ENCODE assay signal across 8 cellular contexts in the genomic region with DNA sequence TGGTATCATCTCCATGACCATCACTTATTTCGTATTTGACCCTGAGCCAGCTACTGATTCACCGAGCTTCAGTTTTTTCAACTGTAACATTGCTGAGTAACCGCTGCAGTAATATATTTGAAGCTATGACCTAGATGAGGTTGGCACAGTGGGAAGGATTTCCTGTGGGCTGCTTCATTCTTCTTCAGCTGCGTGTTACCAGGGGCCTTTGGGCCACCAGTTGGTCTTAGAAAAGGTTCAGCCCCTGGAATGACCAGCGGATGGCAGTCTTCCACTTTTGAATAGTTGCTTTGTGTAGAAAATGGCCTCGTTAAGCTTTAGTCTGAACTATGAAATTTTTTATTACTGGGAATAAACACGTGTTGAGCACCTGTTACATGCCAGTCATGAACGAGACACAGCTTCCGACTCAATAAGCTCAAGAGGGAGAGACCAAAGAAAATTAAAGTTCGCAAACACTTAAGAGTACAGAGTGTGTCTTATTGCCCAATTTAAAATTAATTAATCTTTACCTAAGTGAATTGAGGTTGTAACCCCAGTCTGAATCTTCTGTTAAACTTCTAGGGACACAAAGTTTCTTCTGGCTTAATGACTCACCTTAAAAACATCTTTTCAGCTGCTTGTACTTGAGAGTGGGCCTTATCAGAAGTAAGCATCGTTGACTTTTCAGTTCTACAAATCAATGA. TPM values are rescaled to one million over a fixed set of nuclear protein-coding genes. Genes with fewer than 3 reads are reported as not detected.
A peak's percentile ranks its signal among the peaks of the same experiment; 100 is the strongest.
DNase-seq lines count a peak whose midpoint lies in the region; ATAC-seq and TF ChIP-seq lines count a peak whose summit lies in the region.

No MANE protein-coding gene starts in this region.

- peaks cover 4% of the 10 kb centered on the region for H3K9me3 Mint-ChIP-seq in activated CD4-positive, alpha-beta memory T cell treated with anti-CD3 and anti-CD28 coated beads for 36 hours
- no peaks in the 10 kb centered on the region for H3K9me3 Mint-ChIP-seq in CD4-positive, alpha-beta T cell

- H3K4me1 Mint-ChIP-seq in activated CD4-positive, alpha-beta memory T cell treated with anti-CD3 and anti-CD28 coated beads for 36 hours (ENCODE audit: low read depth): no peaks in the 10 kb centered on the region
- no peaks in the 10 kb centered on the region for H3K4me1 Mint-ChIP-seq in CD4-positive, alpha-beta T cell (ENCODE audit: low read depth)

- TF ChIP-seq EP300 in stomach (IDR thresholded peaks at IDR 0.05): no peak

- CTCF ChIA-PET in activated CD4-positive, alpha-beta memory T cell treated with anti-CD3 and anti-CD28 coated beads for 36 hours (lab: Charles Lee): interaction anchor here (1.0 to 3.4 kb wide), 8 partner anchors 9 to 411 kb away, joined by 3 to 14 read pairs (median 3); no protein-coding TSS in a partner anchor
- CTCF ChIA-PET in CD4-positive, alpha-beta T cell (lab: Charles Lee): interaction anchor here (1.5 kb wide), 1 partner anchor 9 kb away, joined by 5 read pairs; no protein-coding TSS in a partner anchor

- no peaks in the 10 kb centered on the region for H3K27me3 ChIP-seq in stomach
- H3K27me3 ChIP-seq in CD4-positive, alpha-beta T cell (ENCODE audit: control insufficient read depth, insufficient read depth, low read length): peaks cover 10% of the 10 kb centered on the region

- H3K4me1 ChIP-seq in stomach: peaks cover 0 to 17% (median 0%) of the 10 kb centered on the region in 4 donors

- POLR2A ChIA-PET in activated CD4-positive, alpha-beta memory T cell treated with anti-CD3 and anti-CD28 coated beads for 36 hours (lab: Charles Lee): interaction anchor here (1.5 kb wide), 1 partner anchor 28 kb away, joined by 3 read pairs; no protein-coding TSS in a partner anchor
- POLR2A ChIA-PET in CD4-positive, alpha-beta T cell (lab: Charles Lee): no interaction called here

- 54 to 69% (median 64%) methylated on average over 11 of the region's 11 CpGs for WGBS in stomach, 5 donors

- TF ChIP-seq POLR2A in stomach (IDR thresholded peaks at IDR 0.05): no peak

- no peak overlapping the region for H3K27ac ChIP-seq in stomach
- no peak overlapping the region for H3K27ac ChIP-seq in CD4-positive, alpha-beta T cell (ENCODE audit: low read depth, low read length)

- no peak overlapping the region for H3K4me3 ChIP-seq in Jurkat, Clone E6-1 (ENCODE audit: low read length)
- no peak overlapping the region for H3K4me3 ChIP-seq in stomach

- intact Hi-C loops in activated CD4-positive, alpha-beta memory T cell treated with anti-CD3 and anti-CD28 coated beads for 36 hours (cut with micrococcal nuclease): no loop called here
- intact Hi-C loops in stomach (cut with DNase I; ENCODE audit: low total_unique reads): no loop called here
- intact Hi-C loops in CD4-positive, alpha-beta T cell (cut with DNase I, micrococcal nuclease): no loop called here

- no peak overlapping the region for H3K4me3 Mint-ChIP-seq in activated CD4-positive, alpha-beta memory T cell treated with anti-CD3 and anti-CD28 coated beads for 36 hours
- H3K4me3 Mint-ChIP-seq in CD4-positive, alpha-beta T cell: no peak overlapping the region

- H3K9me3 ChIP-seq in stomach: no peaks in the 10 kb centered on the region
- H3K9me3 ChIP-seq in CD4-positive, alpha-beta T cell (ENCODE audit: control insufficient read depth, low read length): peaks cover 3% of the 10 kb centered on the region

- peak in 1 of 7 experiments; percentile 18 for TF ChIP-seq CTCF in stomach (IDR thresholded peaks at IDR 0.05)
- TF ChIP-seq CTCF in CD4-positive, alpha-beta T cell (IDR thresholded peaks at IDR 0.05): no peak

- H3K36me3 ChIP-seq in stomach: peaks cover 0 to 26% (median 13%) of the 10 kb centered on the region in 4 donors

- DNase-seq in NCI-H1417 (lab: John Stamatoyannopoulos, UW) (peak; percentile 27 to 65 (median 39)), NCI-H1417 treated with DMSO at 0.1 percent for 48 hours (lab: John Stamatoyannopoulos, UW) (no peak), iris pigment epithelial cell (ENCODE audit: low read depth) (peak; percentile 97), stomach (no peak)
- peak; percentile 24 for DNase-seq in Jurkat, Clone E6-1 (ENCODE audit: low read depth, low spot score)
- peak; percentile 23 for DNase-seq in activated CD4-positive, alpha-beta memory T cell treated with anti-CD3 and anti-CD28 coated beads for 36 hours
- DNase-seq in CD4-positive, alpha-beta T cell: no peak

- H3K27me3 Mint-ChIP-seq in activated CD4-positive, alpha-beta memory T cell treated with anti-CD3 and anti-CD28 coated beads for 36 hours: no peaks in the 10 kb centered on the region
- peaks cover 22% of the 10 kb centered on the region for H3K27me3 Mint-ChIP-seq in CD4-positive, alpha-beta T cell

- no peaks in the 10 kb centered on the region for H3K36me3 Mint-ChIP-seq in activated CD4-positive, alpha-beta memory T cell treated with anti-CD3 and anti-CD28 coated beads for 36 hours
- no peaks in the 10 kb centered on the region for H3K36me3 Mint-ChIP-seq in CD4-positive, alpha-beta T cell (ENCODE audit: low read depth)

- no peak overlapping the region for H3K27ac Mint-ChIP-seq in activated CD4-positive, alpha-beta memory T cell treated with anti-CD3 and anti-CD28 coated beads for 36 hours
- no peak overlapping the region for H3K27ac Mint-ChIP-seq in CD4-positive, alpha-beta T cell

- no peak for ATAC-seq in HG03045 (IDR thresholded peaks at IDR 0.05; ENCODE audit: unreplicated experiment)
- ATAC-seq in CD4-positive, alpha-beta T cell (ENCODE audit: poor library complexity): no peak

RNA-seq across cellular contexts. Expression of gene NR2E3, which starts 57.6 kb away (rescaled TPM):
- polyA plus RNA-seq in Jurkat, Clone E6-1 (2012; ENCODE audit: insufficient read depth, insufficient read length): not detected
- not detected for total RNA-seq in activated CD4-positive, alpha-beta memory T cell treated with anti-CD3 and anti-CD28 coated beads for 36 hours
- total RNA-seq in stomach: 1 to 10 TPM in 1 of 5 donors, under 1 TPM in 1, not detected in 3; 0.37 to 1.3 TPM
- polyA plus RNA-seq in stomach: under 1 TPM in 2 of 3 donors, not detected in 1; 0.25 to 0.70 TPM
- not detected for total RNA-seq in CD4-positive, alpha-beta T cell

Comparison
In these comparisons a context has a peak if more than half of its experiments do, and no peak if none do; other contexts are left out.
1. DNase-seq: peak in NCI-H1417 (3 of 3), Jurkat, Clone E6-1 (single experiment), activated CD4-positive, alpha-beta memory T cell treated with anti-CD3 and anti-CD28 coated beads for 36 hours (single experiment) and iris pigment epithelial cell (single experiment); none in NCI-H1417 treated with DMSO at 0.1 percent for 48 hours (single experiment), stomach (single experiment) and CD4-positive, alpha-beta T cell (0 of 10).